Comparison of ENCODE assay signal across 9 cellular contexts in genomic region chr5:74382864-74383618, GRCh38.
DNase-seq lines count a peak whose midpoint lies in the region; ATAC-seq and TF ChIP-seq lines count a peak whose summit lies in the region.
"Had no signal": no experiment of that assay in that cellular context is flagged by ENCODE, and none has a peak within 500 bp of the region (broad histone marks: within the 10 kb centered on the region; RNA-seq: fewer than 3 reads in every experiment).

No MANE protein-coding gene starts in this region.

- H3K27ac Mint-ChIP-seq in neural crest cell (ENCODE audit: unreplicated experiment): peak overlapping the region; percentile 69

- no peaks in the 10 kb centered on the region for H3K79me2 ChIP-seq in PC-3 (ENCODE audit: low read length)

- peaks cover 6% of the 10 kb centered on the region for H3F3A ChIP-seq in PC-3 (ENCODE audit: low read length, unreplicated experiment)

- no peaks in the 10 kb centered on the region for H3K9me3 Mint-ChIP-seq in neural crest cell

- H3K36me3 Mint-ChIP-seq in neural crest cell (ENCODE audit: low read depth): no peaks in the 10 kb centered on the region

- in situ Hi-C loops in GM13976 (cut with MboI; ENCODE audit: low sequenced_read_pairs, unreplicated experiment): no loop called here

- no peak for TF ChIP-seq CTCF in BE2C (IDR thresholded peaks at IDR 0.05; ENCODE audit: low read depth, low read length)
- no peak for TF ChIP-seq CTCF in PC-3 (conservative IDR thresholded peaks at IDR 0.05; ENCODE audit: low read depth, low read length)
- TF ChIP-seq CTCF in neural crest cell (conservative IDR thresholded peaks at IDR 0.05): no peak
- no peak for TF ChIP-seq CTCF in GM13976 (IDR thresholded peaks at IDR 0.05; ENCODE audit: borderline replicate concordance, control extremely low read depth, extremely low read depth, insufficient read depth, missing control alignments)

- POLR2A ChIA-PET in PC-3 (lab: Charles Lee; ENCODE audit: unreplicated experiment): no interaction called here

- no peak overlapping the region for H2AFZ ChIP-seq in PC-3 (ENCODE audit: low read length)

- BruUV-seq in PC-3 (replicated peaks; lab: Mats Ljungman, UMichigan): no TSS peak

- no peak overlapping the region for H3K4me3 Mint-ChIP-seq in neural crest cell

- H3K4me1 Mint-ChIP-seq in neural crest cell: peaks cover 16% of the 10 kb centered on the region

- CTCF ChIA-PET in PC-3 (lab: Charles Lee): no interaction called here

- H3K9me3 ChIP-seq in BE2C (no peaks in the 10 kb centered on the region), PC-3 (ENCODE audit: low read length) (no peaks in the 10 kb centered on the region)

- no peaks in the 10 kb centered on the region for H3K27me3 Mint-ChIP-seq in neural crest cell (ENCODE audit: low read depth)

- no peaks in the 10 kb centered on the region for H4K20me1 ChIP-seq in PC-3 (ENCODE audit: low read length)

- H3K27ac ChIP-seq in PC-3 (ENCODE audit: low read length): no peak overlapping the region

- H3K4me3 ChIP-seq in BE2C (ENCODE audit: low read depth, low read length): no peak overlapping the region
- no peak overlapping the region for H3K4me3 ChIP-seq in PC-3 (ENCODE audit: low read length)

- H3K4me2 ChIP-seq in PC-3 (ENCODE audit: low read length): no peak overlapping the region

- H3K27me3 ChIP-seq in BE2C (no peaks in the 10 kb centered on the region), PC-3 (ENCODE audit: low read length) (no peaks in the 10 kb centered on the region)

- H3K36me3 ChIP-seq in BE2C: no peaks in the 10 kb centered on the region
- no peaks in the 10 kb centered on the region for H3K36me3 ChIP-seq in PC-3 (ENCODE audit: low read depth, low read length)

- H3K4me1 ChIP-seq in BE2C (peaks cover 20% of the 10 kb centered on the region), PC-3 (ENCODE audit: insufficient read depth, low read length) (peaks cover 33% of the 10 kb centered on the region)

- DNase-seq in BE2C (peak; percentile 60), PC-3 (peak; percentile 48), fibroblast of gingiva (ENCODE audit: low read depth) (peak; percentile 52), neural crest cell (ENCODE audit: low read depth, low spot score) (no peak), GM13976 (ENCODE audit: low spot score) (no peak), NCI-H1092 (lab: John Stamatoyannopoulos, UW) (no peak)
- DNase-seq in stimulated activated CD4-positive, alpha-beta T cell treated with anti-CD3 and anti-CD28 coated beads, Interleukin-4, amount 100 ng/mL, for 24 hours: no peak
- DNase-seq: activated T-cell treated with anti-CD3 and anti-CD28 coated beads for 4 hours had no signal

- H3K9ac ChIP-seq in PC-3 (ENCODE audit: low read length): no peak overlapping the region

- intact Hi-C loops in PC-3 (cut with micrococcal nuclease): no loop called here

- ATAC-seq in PC-3 (no peak), GM21447 (IDR thresholded peaks at IDR 0.05; ENCODE audit: unreplicated experiment) (no peak)

- no peaks in the 10 kb centered on the region for H3K9me2 ChIP-seq in PC-3 (replicated peaks; ENCODE audit: low read length)

Comparison
In these comparisons a context has a peak if more than half of its experiments do, and no peak if none do; other contexts are left out.
1. DNase-seq: peak in BE2C (single experiment), PC-3 (single experiment) and fibroblast of gingiva (single experiment); none in neural crest cell (single experiment), stimulated activated CD4-positive, alpha-beta T cell treated with anti-CD3 and anti-CD28 coated beads, Interleukin-4, amount 100 ng/mL, for 24 hours (single experiment), GM13976 (single experiment) and NCI-H1092 (single experiment).